ENCODE assay signal across 9 cellular contexts in the genomic region with DNA sequence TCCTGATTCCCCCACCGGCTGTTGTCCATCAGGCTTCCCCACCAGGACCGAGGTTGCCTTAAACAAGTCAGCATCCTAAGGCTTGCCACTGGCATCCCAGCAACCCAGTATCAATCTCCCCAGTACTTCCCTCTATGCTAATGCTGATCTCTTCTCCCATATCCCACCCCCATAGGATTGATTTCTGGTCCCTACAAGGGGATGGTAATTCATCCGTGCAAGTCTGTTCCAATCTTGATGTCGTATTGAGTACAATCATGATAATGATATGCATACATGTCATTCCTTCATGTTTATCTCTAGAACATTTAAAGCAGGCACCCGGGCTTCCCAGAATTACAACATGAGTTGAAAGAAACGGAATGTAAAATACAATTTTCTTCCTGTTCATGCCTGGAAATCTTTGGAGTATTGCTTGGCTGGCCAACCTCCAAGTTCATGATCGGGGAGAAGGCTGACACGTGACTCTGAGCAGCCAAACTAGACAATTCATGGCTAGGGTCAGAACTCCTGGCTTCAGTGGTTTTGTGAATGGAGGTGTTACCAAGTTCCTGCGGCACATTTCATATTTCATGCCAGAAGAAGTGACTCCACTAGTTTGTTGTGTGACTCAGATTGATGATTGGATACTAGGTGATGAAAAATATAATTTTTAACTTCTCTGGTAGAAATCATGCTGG.
DNase-seq lines count a peak whose midpoint lies in the region; ATAC-seq and TF ChIP-seq lines count a peak whose summit lies in the region.
"Had no signal": no experiment of that assay in that cellular context is flagged by ENCODE, and none has a peak within 500 bp of the region (broad histone marks: within the 10 kb centered on the region; RNA-seq: fewer than 3 reads in every experiment).

No MANE protein-coding gene starts in this region.

- no peaks in the 10 kb centered on the region for H3K27me3 ChIP-seq in SU-DHL-6 (ENCODE audit: low read length)

- H3K4me3 ChIP-seq in SU-DHL-6 (ENCODE audit: insufficient read depth, low read length, poor library complexity, severe bottlenecking) (no peak overlapping the region), foreskin fibroblast (ENCODE audit: low read depth in 1 of 2, low read length in 2 of 2) (no peak overlapping the region)

- intact Hi-C loops in sciatic nerve (cut with DNase I) = no loop called here

- peaks cover 17% of the 10 kb centered on the region; the same call in 1 of the 2 replicates for H3K36me3 ChIP-seq in SU-DHL-6 (ENCODE audit: low read length)

- H3K4me2 ChIP-seq in SU-DHL-6 (ENCODE audit: low read depth, low read length, poor library complexity, severe bottlenecking) = peak overlapping the region; percentile 54

- no peak for TF ChIP-seq CTCF in SU-DHL-6 (IDR thresholded peaks at IDR 0.05; ENCODE audit: insufficient read depth, low read length, poor library complexity, severe bottlenecking)
- TF ChIP-seq CTCF in foreskin fibroblast (IDR thresholded peaks at IDR 0.05; ENCODE audit: low read depth, low read length) = no peak

- DNase-seq in Daoy (ENCODE audit: low read depth) (peak; percentile 55), foreskin fibroblast (peak; percentile 97), sciatic nerve (ENCODE audit: low spot score) (peak; percentile 84), GM19240 (ENCODE audit: insufficient read length, low spot score) (no peak), C1 segment of cervical spinal cord (lab: John Stamatoyannopoulos, UW) (no peak)
- DNase-seq: activated CD8-positive, alpha-beta T cell treated with anti-CD3 and anti-CD28 coated beads for 36 hours had no signal

- peak; percentile 90 for ATAC-seq in sciatic nerve
- ATAC-seq in HG03175 (IDR thresholded peaks at IDR 0.05; ENCODE audit: unreplicated experiment) = no peak
- ATAC-seq in GM21717 (IDR thresholded peaks at IDR 0.05; ENCODE audit: unreplicated experiment) = no peak
- ATAC-seq: activated CD8-positive, alpha-beta T cell treated with anti-CD3 and anti-CD28 coated beads for 36 hours had no signal

- no peaks in the 10 kb centered on the region for H3K9me2 ChIP-seq in SU-DHL-6 (replicated peaks; ENCODE audit: insufficient read depth, low read length)

- peak overlapping the region; percentile 90 for H3K27ac ChIP-seq in SU-DHL-6 (ENCODE audit: low read depth, low read length)

- no peak overlapping the region for H2AFZ ChIP-seq in SU-DHL-6 (ENCODE audit: low read depth, low read length, severe bottlenecking)

- peaks cover 48% of the 10 kb centered on the region for H3F3A ChIP-seq in SU-DHL-6 (ENCODE audit: insufficient read depth)

- no peaks in the 10 kb centered on the region for H3K9me3 ChIP-seq in SU-DHL-6 (ENCODE audit: insufficient read depth, low read length)

- no peak overlapping the region for H3K9ac ChIP-seq in SU-DHL-6 (ENCODE audit: low read length)

- no peaks in the 10 kb centered on the region; the same call in 1 of the 2 replicates for H4K20me1 ChIP-seq in SU-DHL-6 (ENCODE audit: low read depth, low read length)

- H3K79me2 ChIP-seq in SU-DHL-6 (ENCODE audit: insufficient read depth, low read length) = peaks cover 100% of the 10 kb centered on the region

Comparison
In these comparisons a context has a peak if more than half of its experiments do, and no peak if none do; other contexts are left out.
1. DNase-seq: peak in Daoy (single experiment), foreskin fibroblast (2 of 2) and sciatic nerve (single experiment); none in GM19240 (single experiment) and C1 segment of cervical spinal cord (0 of 14).